In genomic region chr9:78884611-78885150, GRCh38 we compare ENCODE assay signal across 18 cellular contexts.
DNase-seq lines count a peak whose midpoint lies in the region; FAIRE-seq and TF ChIP-seq lines count a peak whose summit lies in the region.
"Had no signal": no experiment of that assay in that cellular context is flagged by ENCODE, and none has a peak within 500 bp of the region (broad histone marks: within the 10 kb centered on the region; RNA-seq: fewer than 3 reads in every experiment).

No MANE protein-coding gene starts in this region.

- CTCF ChIA-PET in A673 (lab: Charles Lee), result no interaction called here

- H3K4me3 ChIP-seq in A673 (ENCODE audit: low read depth, low read length, poor library complexity, severe bottlenecking) (no peak overlapping the region), H7 (ENCODE audit: insufficient read depth, low read depth, low read length) (no peak overlapping the region)
- H3K4me3 ChIP-seq: BLaER1, GM12878, GM23338 had no signal

- H3K9me3 ChIP-seq in A673 (ENCODE audit: low read depth, low read length, poor library complexity, severe bottlenecking), result no peaks in the 10 kb centered on the region
- H3K9me3 ChIP-seq: BLaER1 had no signal

- H3K4me1 ChIP-seq in A673 (ENCODE audit: insufficient read depth, low read length, poor library complexity, severe bottlenecking), result no peaks in the 10 kb centered on the region

- BruUV-seq in A673 (replicated peaks; lab: Mats Ljungman, UMichigan), result no TSS peak

- H3K36me3 Mint-ChIP-seq in chondrocyte (ENCODE audit: low read depth), result no peaks in the 10 kb centered on the region
- H3K36me3 Mint-ChIP-seq: CD14-positive monocyte; CD4-positive, alpha-beta memory T cell had no signal

- H3K36me3 ChIP-seq in A673 (ENCODE audit: insufficient read depth, low read length, poor library complexity, severe bottlenecking), result no peaks in the 10 kb centered on the region
- H3K36me3 ChIP-seq in H7 (replicated peaks; ENCODE audit: control insufficient read depth, insufficient read depth, low read length), result no peaks in the 10 kb centered on the region
- H3K36me3 ChIP-seq: BLaER1 had no signal

- TF ChIP-seq CTCF in chondrocyte (IDR thresholded peaks at IDR 0.05) (no peak), A673 (conservative IDR thresholded peaks at IDR 0.05; ENCODE audit: low read depth, low read length) (no peak)

- no peak overlapping the region for H3K4me3 Mint-ChIP-seq in chondrocyte (ENCODE audit: unreplicated experiment)
- H3K4me3 Mint-ChIP-seq: CD14-positive monocyte; CD4-positive, alpha-beta memory T cell; GM23338; H9 had no signal

- intact Hi-C loops in A673 (cut with micrococcal nuclease; ENCODE audit: unreplicated experiment), result no loop called here

- no peaks in the 10 kb centered on the region for H3K27me3 Mint-ChIP-seq in chondrocyte (ENCODE audit: low read depth)
- H3K27me3 Mint-ChIP-seq: CD4-positive, alpha-beta memory T cell had no signal

- H3K27me3 ChIP-seq in A673 (replicated peaks; ENCODE audit: insufficient read depth, low read depth, low read length, poor library complexity) (no peaks in the 10 kb centered on the region), H7 (ENCODE audit: control insufficient read depth, insufficient read depth, low read length) (no peaks in the 10 kb centered on the region)
- H3K27me3 ChIP-seq: BLaER1 had no signal

- H3K4me1 Mint-ChIP-seq in chondrocyte (ENCODE audit: low read depth), result peaks cover 60% of the 10 kb centered on the region
- H3K4me1 Mint-ChIP-seq: CD14-positive monocyte; CD4-positive, alpha-beta memory T cell; GM23338; H9 had no signal

- peak overlapping the region; percentile 73 for H3K27ac Mint-ChIP-seq in chondrocyte (ENCODE audit: unreplicated experiment)
- H3K27ac Mint-ChIP-seq: CD14-positive monocyte; CD4-positive, alpha-beta memory T cell; GM23338; H9 had no signal

- H3K27ac ChIP-seq in A673 (ENCODE audit: low read depth, low read length, poor library complexity, severe bottlenecking), result no peak overlapping the region
- H3K27ac ChIP-seq: BLaER1 had no signal

- POLR2A ChIA-PET in A673 (lab: Charles Lee; ENCODE audit: low non-redundant PET), result no interaction called here

- no peaks in the 10 kb centered on the region for H3K9me3 Mint-ChIP-seq in chondrocyte (ENCODE audit: low read depth)

- peak; percentile 11 for FAIRE-seq in H54 (lab: Jason Lieb, UNC)
- FAIRE-seq: A204.1, GM12878, HepG2 had no signal

- TF ChIP-seq POLR2A in H54 (IDR thresholded peaks at IDR 0.05; ENCODE audit: low read depth, low read length), result no peak

- no peak for DNase-seq in H54 (ENCODE audit: insufficient read length, low spot score)
- DNase-seq in NCI-H226, result peak; percentile 85
- no peak for DNase-seq in chondrocyte (ENCODE audit: low spot score)
- DNase-seq in SK-N-DZ (ENCODE audit: low spot score), result no peak
- DNase-seq in A673 (ENCODE audit: low spot score), result no peak
- DNase-seq in stimulated activated CD4-positive, alpha-beta T cell treated with anti-CD3 and anti-CD28 coated beads, Interleukin-4, amount 100 ng/mL, for 24 hours, result no peak
- DNase-seq in H7, result no peak
- DNase-seq: CD4-positive, alpha-beta memory T cell; DMS153; DMS79; H9; KG1 had no signal
